8 cellular contexts compared by ENCODE assay signal in the genomic region with DNA sequence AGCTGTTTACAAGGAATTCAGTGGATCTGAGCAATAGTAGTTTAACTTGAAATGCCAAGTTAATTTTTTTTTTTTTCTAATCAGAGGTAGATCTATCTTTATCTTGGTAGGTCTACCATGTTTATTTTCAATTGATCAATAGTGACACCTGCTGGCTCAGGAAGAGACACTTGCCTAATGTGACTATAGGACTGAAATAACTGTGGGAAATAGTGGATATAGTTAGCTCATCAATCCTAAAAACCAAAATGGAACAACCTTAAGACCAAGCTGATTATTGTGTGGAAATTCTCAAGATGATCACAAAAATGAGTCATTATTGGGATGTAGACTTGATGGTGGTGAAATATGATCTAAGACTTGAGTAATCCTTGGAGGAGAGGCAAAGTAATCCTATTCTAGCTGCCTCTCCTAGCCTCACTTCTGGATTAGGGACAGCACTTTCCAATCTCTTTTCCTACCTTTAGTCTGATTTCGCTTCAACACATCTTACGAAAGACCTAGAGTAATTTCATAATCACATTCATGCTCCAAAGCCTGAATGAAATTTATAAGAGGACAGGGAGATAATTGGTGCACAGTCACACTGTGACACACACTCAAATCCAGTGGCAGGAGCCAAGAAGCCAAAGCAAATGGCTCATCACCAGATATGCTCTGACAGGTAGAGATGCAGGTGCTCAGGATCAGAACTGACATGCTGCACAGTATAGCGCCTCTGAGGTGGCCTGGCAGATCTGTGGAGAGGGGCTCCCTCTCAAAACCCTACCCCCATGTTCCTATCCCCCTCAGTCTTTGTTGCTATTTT.
DNase-seq lines count a peak whose midpoint lies in the region; ATAC-seq, FAIRE-seq and TF ChIP-seq lines count a peak whose summit lies in the region.

No MANE protein-coding gene starts in this region.

- no peak overlapping the region for H3K27ac Mint-ChIP-seq in Calu3 (ENCODE audit: unreplicated experiment)

- CTCF ChIA-PET in Calu3 (lab: Charles Lee), result interaction anchor here (0.6 to 1.5 kb wide), 10 partner anchors 122 to 1186 kb away, joined by 3 to 6 read pairs (median 4); no protein-coding TSS in a partner anchor

- H3K27me3 Mint-ChIP-seq in Calu3 (ENCODE audit: unreplicated experiment), result peaks cover 13% of the 10 kb centered on the region

- no peaks in the 10 kb centered on the region for H3K36me3 Mint-ChIP-seq in Calu3 (ENCODE audit: insufficient read depth, unreplicated experiment)

- ATAC-seq in HG03108 (IDR thresholded peaks at IDR 0.05; ENCODE audit: unreplicated experiment), result no peak

- no peak overlapping the region for H3K4me3 ChIP-seq in MG63

- peak; percentile 34 for DNase-seq in Calu3
- peak; percentile 4 for DNase-seq in GM19239 (ENCODE audit: insufficient read length, low spot score)
- peak; percentile 1 for DNase-seq in MG63
- DNase-seq in T1000 (lab: John Stamatoyannopoulos, UW), result peak; percentile 3
- DNase-seq in iPS DF 4.7 (ENCODE audit: extremely low read depth, low spot score), result peak; percentile 9
- peak; percentile 31 for DNase-seq in urothelium cell line (ENCODE audit: low spot score)
- no peak for DNase-seq in NCI-H187 (lab: John Stamatoyannopoulos, UW)

- H3K4me1 Mint-ChIP-seq in Calu3 (ENCODE audit: low read depth, unreplicated experiment), result no peaks in the 10 kb centered on the region

- H3K9me3 ChIP-seq in MG63, result peaks cover 6% of the 10 kb centered on the region

- peak; percentile 64 for TF ChIP-seq CTCF in Calu3 (IDR thresholded peaks at IDR 0.05; ENCODE audit: unreplicated experiment)

- H3K9me3 Mint-ChIP-seq in Calu3 (ENCODE audit: low read depth, unreplicated experiment), result no peaks in the 10 kb centered on the region

- H3K4me3 Mint-ChIP-seq in Calu3 (ENCODE audit: low read depth, unreplicated experiment), result no peak overlapping the region

- BruUV-seq in Calu3 (replicated peaks; lab: Mats Ljungman, UMichigan), result no TSS peak

- no peaks in the 10 kb centered on the region for H3K36me3 ChIP-seq in MG63

- no peaks in the 10 kb centered on the region for H3K27me3 ChIP-seq in MG63

- intact Hi-C loops in Calu3 (cut with micrococcal nuclease; ENCODE audit: unreplicated experiment), result loop anchor here (2.0 to 10.0 kb wide), 5 partner anchors 143 to 1047 kb away; partner anchors contain the start of gene NR3C1

- FAIRE-seq in GM19239 (lab: Jason Lieb, UNC) (peak; percentile 72), urothelium cell line (lab: Jason Lieb, UNC) (no peak)

Comparison
In these comparisons a context has a peak if more than half of its experiments do, and no peak if none do; other contexts are left out.
1. DNase-seq: peak in Calu3 (single experiment), GM19239 (single experiment), MG63 (single experiment), T1000 (single experiment), iPS DF 4.7 (single experiment) and urothelium cell line (single experiment); none in NCI-H187 (0 of 2).